8 cellular contexts compared by ENCODE assay signal in genomic region chr14:95515080-95515489, GRCh38. TPM values are rescaled to one million over a fixed set of nuclear protein-coding genes. Genes with fewer than 3 reads are reported as not detected.
DNase-seq lines count a peak whose midpoint lies in the region; ATAC-seq and TF ChIP-seq lines count a peak whose summit lies in the region.

No MANE protein-coding gene starts in this region.

- H2AFZ ChIP-seq in mammary epithelial cell (ENCODE audit: low read depth, low read length): peak overlapping the region; percentile 50

- DNase-seq in ELR (ENCODE audit: low read depth): peak; percentile 73
- peak; percentile 41 for DNase-seq in NCI-H1105 treated with DMSO at 0.1 percent for 48 hours (lab: John Stamatoyannopoulos, UW)
- DNase-seq in mammary epithelial cell: no peak
- peak in 1 of 2 donors; percentile 91 for DNase-seq in lower leg skin (ENCODE audit: low spot score in 2 of 2)
- no peak for DNase-seq in OCI-M2 (lab: John Stamatoyannopoulos, UW; ENCODE audit: unreplicated experiment)
- DNase-seq in NOMO-1 treated with dmso at 0.1 percent for 144 hours (lab: John Stamatoyannopoulos, UW; ENCODE audit: unreplicated experiment): no peak

- BruUV-seq in mammary epithelial cell (replicated peaks; lab: Mats Ljungman, UMichigan): no TSS peak

- peaks cover 7% of the 10 kb centered on the region for H3K79me2 ChIP-seq in mammary epithelial cell (ENCODE audit: insufficient read depth, low read length)

- intact Hi-C loops in mammary epithelial cell (cut with micrococcal nuclease): loop anchor here (2.0 to 5.0 kb wide), 2 partner anchors 16 to 38 kb away; no protein-coding TSS in a partner anchor
- intact Hi-C loops in lower leg skin (cut with DNase I; ENCODE audit: low total_unique reads): no loop called here

- H3K9me3 ChIP-seq in mammary epithelial cell (replicated peaks; ENCODE audit: insufficient read depth, low read length): no peaks in the 10 kb centered on the region
- no peaks in the 10 kb centered on the region for H3K9me3 ChIP-seq in thymus (ENCODE audit: control insufficient read depth)

- no peaks in the 10 kb centered on the region for H3K36me3 ChIP-seq in mammary epithelial cell (ENCODE audit: insufficient read depth, low read length)
- no peaks in the 10 kb centered on the region for H3K36me3 ChIP-seq in thymus (ENCODE audit: control insufficient read depth, insufficient read depth)

- H3K27me3 ChIP-seq in mammary epithelial cell (ENCODE audit: insufficient read depth, low read length) (no peaks in the 10 kb centered on the region), thymus (ENCODE audit: control insufficient read depth, insufficient read depth) (no peaks in the 10 kb centered on the region)

- H3K4me3 ChIP-seq in mammary epithelial cell (replicated peaks in 1 of 3; ENCODE audit: insufficient read depth in 1 of 3, low read depth in 2 of 3, low read length in 3 of 3): peak overlapping the region in 1 of 3 experiments; percentile 58
- H3K4me3 ChIP-seq in lower leg skin (ENCODE audit: low read depth, poor library complexity, severe bottlenecking): peak overlapping the region; percentile 37
- H3K4me3 ChIP-seq in thymus (ENCODE audit: low read length): peak overlapping the region; percentile 62

- peak overlapping the region; percentile 28 for H3K27ac ChIP-seq in mammary epithelial cell (ENCODE audit: insufficient read depth, low read depth, low read length)
- H3K27ac ChIP-seq in thymus (ENCODE audit: low read depth): no peak overlapping the region

- no peak for TF ChIP-seq CTCF in mammary epithelial cell (conservative IDR thresholded peaks at IDR 0.05 in 1 of 2, IDR thresholded peaks at IDR 0.05 in 1 of 2; ENCODE audit: extremely low read depth in 1 of 2, insufficient read depth in 1 of 2, low read depth in 1 of 2, low read length in 2 of 2)
- no peak for TF ChIP-seq CTCF in lower leg skin (IDR thresholded peaks at IDR 0.05)

- CTCF ChIA-PET in mammary epithelial cell (lab: Charles Lee; ENCODE audit: low non-redundant PET): no interaction called here

- 2% methylated on average over 7 of the region's 9 CpGs for WGBS in mammary epithelial cell (ENCODE audit: low coverage, missing lambda C conversion rate)
- WGBS in lower leg skin, 2 donors: 6 to 12% methylated on average over 9 of the region's 9 CpGs
- 19% methylated on average over 9 of the region's 9 CpGs for WGBS in thymus

- peaks cover 40% of the 10 kb centered on the region for H3K4me1 ChIP-seq in mammary epithelial cell (ENCODE audit: insufficient read depth, low read length)
- peaks cover 31% of the 10 kb centered on the region for H3K4me1 ChIP-seq in thymus (ENCODE audit: control insufficient read depth, insufficient read depth, low read length)

- no peak for ATAC-seq in HG02623 (IDR thresholded peaks at IDR 0.05; ENCODE audit: unreplicated experiment)

- in situ Hi-C loops in mammary epithelial cell (cut with MboI; ENCODE audit: low sequenced_read_pairs in 2 of 2): loop anchor here in 1 of 2 donors (25.0 kb wide), 1 partner anchor 253 kb away; no protein-coding TSS in a partner anchor

- H3K9ac ChIP-seq in mammary epithelial cell (ENCODE audit: insufficient read depth, low read length): no peak overlapping the region

- dilution Hi-C loops in mammary epithelial cell (cut with HindIII; ENCODE audit: low sequenced_read_pairs): no loop called here

- H3K4me2 ChIP-seq in mammary epithelial cell (ENCODE audit: insufficient read depth, low read depth, low read length): peak overlapping the region; percentile 94

- TF ChIP-seq POLR2A in lower leg skin (IDR thresholded peaks at IDR 0.05): no peak

- no peaks in the 10 kb centered on the region for H4K20me1 ChIP-seq in mammary epithelial cell (ENCODE audit: insufficient read depth, low read length)

RNA-seq across cellular contexts. Expression of gene SYNE3, which starts 1.4 kb away (rescaled TPM):
- total RNA-seq in mammary epithelial cell: 10 to 100 TPM in 1 of 2 donors, 1 to 10 TPM in 1; 3.5 to 13.0 TPM
- 2.4 TPM for polyA plus RNA-seq in mammary epithelial cell
- polyA minus RNA-seq in mammary epithelial cell: 13.3 TPM
- total RNA-seq in lower leg skin: 10 to 100 TPM; 13.8 to 26.2 (median 15.2) TPM
- polyA plus RNA-seq in thymus: 1.7 TPM

RNA-seq across cellular contexts. Expression of gene GLRX5, which starts 19.8 kb away (rescaled TPM):
- total RNA-seq in mammary epithelial cell (10 to 100 TPM; 21.2 to 34.6 TPM), lower leg skin (10 to 100 TPM; 26.4 to 34.6 (median 33.9) TPM)
- polyA plus RNA-seq in mammary epithelial cell (30.5 TPM), thymus (44.2 TPM)
- 17.2 TPM for polyA minus RNA-seq in mammary epithelial cell

Comparison
In these comparisons a context has a peak if more than half of its experiments do, and no peak if none do; other contexts are left out.
1. DNase-seq: peak in ELR (single experiment) and NCI-H1105 treated with DMSO at 0.1 percent for 48 hours (single experiment); none in mammary epithelial cell (single experiment), OCI-M2 (single experiment) and NOMO-1 treated with dmso at 0.1 percent for 144 hours (single experiment).